ENCODE assay signal across 2 cellular contexts in genomic region chr6:165858571-165858970, GRCh38.
TF ChIP-seq lines count a peak whose summit lies in the region.

No MANE protein-coding gene starts in this region.

TF ChIP-seq in HEK293, 187 proteins besides CTCF, POLR2A, EP300 and RAD21 (continued from another document):
- no peak for TF ChIP-seq PRDM10 (tag by site-specific recombination; IDR thresholded peaks at IDR 0.05)

TF ChIP-seq in K562, 482 proteins besides CTCF, POLR2A, EP300 and RAD21 (continued from another document):
- TF ChIP-seq ARID3B (CRISPR knock-in tag; IDR thresholded peaks at IDR 0.05; ENCODE audit: borderline replicate concordance), result no peak
- no peak for TF ChIP-seq ZBTB17 (CRISPR knock-in tag; IDR thresholded peaks at IDR 0.05)
- no peak for TF ChIP-seq FUS (optimal IDR thresholded peaks at IDR 0.05; ENCODE audit: low read depth, low read length)
- no peak for TF ChIP-seq DEAF1 (CRISPR knock-in tag; IDR thresholded peaks at IDR 0.05)
